21 cellular contexts compared by ENCODE assay signal in genomic region chr14:92917956-92918355, GRCh38. TPM values are rescaled to one million over a fixed set of nuclear protein-coding genes. Genes with fewer than 3 reads are reported as not detected.
DNase-seq lines count a peak whose midpoint lies in the region; ATAC-seq and TF ChIP-seq lines count a peak whose summit lies in the region.
"Had no signal": no experiment of that assay in that cellular context is flagged by ENCODE, and none has a peak within 500 bp of the region (broad histone marks: within the 10 kb centered on the region; RNA-seq: fewer than 3 reads in every experiment).

No MANE protein-coding gene starts in this region.

- DNase-seq in glutamatergic neuron (no peak), coronary artery (ENCODE audit: low spot score) (no peak)
- DNase-seq: 8988T; ACHN; C1 segment of cervical spinal cord; CD4-positive, alpha-beta memory T cell; CD4-positive, CD25-positive, alpha-beta regulatory T cell; CD8-positive, alpha-beta memory T cell; DMS153; DMS53; DMS79; DND-41; EL; GDM1 had no signal

- peaks cover 21% of the 10 kb centered on the region for H3K27me3 Mint-ChIP-seq in glutamatergic neuron (ENCODE audit: unreplicated experiment)

- peaks cover 28% of the 10 kb centered on the region for H3K4me1 Mint-ChIP-seq in glutamatergic neuron (ENCODE audit: low read depth, unreplicated experiment)
- H3K4me1 Mint-ChIP-seq: CD14-positive monocyte had no signal

- H3K4me3 ChIP-seq in coronary artery, result no peak overlapping the region
- H3K4me3 ChIP-seq: BLaER1, GM12878 had no signal

- H3K27ac ChIP-seq in VCaP, result peak overlapping the region; percentile 30
- no peak overlapping the region for H3K27ac ChIP-seq in coronary artery
- H3K27ac ChIP-seq: BLaER1 had no signal

- no peak for ATAC-seq in GM18858 (IDR thresholded peaks at IDR 0.05; ENCODE audit: unreplicated experiment)
- no peak for ATAC-seq in esophagus mucosa
- ATAC-seq: GM12878 had no signal

- H3K27ac Mint-ChIP-seq in glutamatergic neuron (ENCODE audit: unreplicated experiment), result peak overlapping the region; percentile 85
- H3K27ac Mint-ChIP-seq: CD14-positive monocyte; CD4-positive, alpha-beta memory T cell had no signal

- TF ChIP-seq CTCF in VCaP (conservative IDR thresholded peaks at IDR 0.05), result no peak
- no peak for TF ChIP-seq CTCF in glutamatergic neuron (IDR thresholded peaks at IDR 0.05; ENCODE audit: partially characterized antibody, unreplicated experiment)
- TF ChIP-seq CTCF in coronary artery (IDR thresholded peaks at IDR 0.05), result no peak

- H3K9me3 Mint-ChIP-seq in glutamatergic neuron (ENCODE audit: unreplicated experiment), result peaks cover 31% of the 10 kb centered on the region

- no peak overlapping the region for H3K4me3 Mint-ChIP-seq in glutamatergic neuron (ENCODE audit: unreplicated experiment)
- H3K4me3 Mint-ChIP-seq: CD14-positive monocyte; CD4-positive, alpha-beta memory T cell; CD4-positive, CD25-positive, alpha-beta regulatory T cell; CD8-positive, alpha-beta memory T cell had no signal

- peaks cover 7% of the 10 kb centered on the region for H3K36me3 Mint-ChIP-seq in glutamatergic neuron (ENCODE audit: unreplicated experiment)
- H3K36me3 Mint-ChIP-seq: CD14-positive monocyte; CD4-positive, alpha-beta memory T cell; CD4-positive, CD25-positive, alpha-beta regulatory T cell had no signal

RNA-seq across cellular contexts. Expression of gene CHGA, which starts 5.0 kb away (rescaled TPM):
- 663 TPM for total RNA-seq in glutamatergic neuron (ENCODE audit: unreplicated experiment)
- 0.08 TPM for total RNA-seq in esophagus mucosa
- total RNA-seq: CD4-positive, alpha-beta memory T cell; CD4-positive, CD25-positive, alpha-beta regulatory T cell; CD8-positive, alpha-beta memory T cell; Daoy had no signal

Comparison
In these comparisons a context has a peak if more than half of its experiments do, and no peak if none do; other contexts are left out.
1. RNA of gene CHGA, which starts 5.0 kb away (total RNA-seq): 663 TPM in glutamatergic neuron (single experiment); 0.08 TPM in esophagus mucosa (single experiment); every median in the first group is over 100 times any median in the second.